In the genomic region with DNA sequence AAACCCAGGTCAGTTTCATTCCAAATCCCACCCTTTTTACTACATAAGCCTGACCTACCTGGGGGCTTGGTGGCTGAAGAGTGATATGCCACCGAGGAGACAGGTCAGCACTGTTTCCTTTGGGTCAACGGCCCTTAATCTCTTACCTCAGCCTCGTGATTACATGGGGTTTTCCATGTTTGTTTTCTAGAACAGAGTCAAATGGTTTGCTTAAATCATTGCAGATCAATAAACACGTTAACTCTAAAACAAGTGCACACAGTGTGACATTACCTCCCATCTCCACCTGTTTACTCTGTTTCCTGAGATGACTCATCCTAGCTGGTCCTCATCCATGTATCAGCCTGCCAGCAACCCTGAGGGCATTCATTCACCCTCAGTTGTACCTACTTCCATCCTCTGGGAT, we compare ENCODE assay signal across 13 cellular contexts. TPM values are rescaled to one million over a fixed set of nuclear protein-coding genes. Genes with fewer than 3 reads are reported as not detected.
DNase-seq lines count a peak whose midpoint lies in the region; ATAC-seq and TF ChIP-seq lines count a peak whose summit lies in the region.
"Had no signal": no experiment of that assay in that cellular context is flagged by ENCODE, and none has a peak within 500 bp of the region (broad histone marks: within the 10 kb centered on the region; RNA-seq: fewer than 3 reads in every experiment).

No MANE protein-coding gene starts in this region.

- TF ChIP-seq POLR2A in IMR-90 (IDR thresholded peaks at IDR 0.05; ENCODE audit: low read depth, low read length) = no peak
- peak; percentile 32 for TF ChIP-seq POLR2A in right lobe of liver (IDR thresholded peaks at IDR 0.05)

- no peak for TF ChIP-seq RAD21 in IMR-90 (IDR thresholded peaks at IDR 0.05; ENCODE audit: low read length)

- dilution Hi-C loops in IMR-90 (cut with HindIII; ENCODE audit: low sequenced_read_pairs, unreplicated experiment) = no loop called here

- no peak overlapping the region for H4K5ac ChIP-seq in IMR-90 (ENCODE audit: low read depth, low read length)

- CTCF ChIA-PET in IMR-90 (lab: Yijun Ruan, JAX) = no interaction called here
- CTCF ChIA-PET in RWPE1 (lab: Yijun Ruan, JAX) = no interaction called here

- H3K18ac ChIP-seq in IMR-90 (ENCODE audit: low read depth, low read length) = no peak overlapping the region

- H3K79me1 ChIP-seq in IMR-90 (ENCODE audit: low read depth in 1 of 2, low read length in 2 of 2) = no peaks in the 10 kb centered on the region

- H3K27ac ChIP-seq in IMR-90 (ENCODE audit: insufficient read depth, low read length) (no peak overlapping the region), RWPE1 (no peak overlapping the region), right lobe of liver (peak overlapping the region; percentile 63 to 89 (median 83))
- H3K27ac ChIP-seq: HL-60 had no signal

- H3K4ac ChIP-seq in IMR-90 (ENCODE audit: low read depth, low read length) = peak overlapping the region; percentile 23; the same call in 1 of the 2 replicates

- peak overlapping the region; percentile 9; the same call in 1 of the 2 replicates for H2AK5ac ChIP-seq in IMR-90 (ENCODE audit: low read depth, low read length)

- H2BK15ac ChIP-seq in IMR-90 (ENCODE audit: low read depth, low read length) = peak overlapping the region; percentile 81; the same call in 1 of the 3 replicates

- no TSS peak for BruUV-seq in IMR-90 (replicated peaks; lab: Mats Ljungman, UMichigan)

- POLR2A ChIA-PET in IMR-90 (lab: Charles Lee; ENCODE audit: unreplicated experiment) = no interaction called here
- POLR2A ChIA-PET in RWPE1 (lab: Yijun Ruan, JAX; ENCODE audit: low non-redundant PET) = no interaction called here

- H3K27me3 ChIP-seq in IMR-90 (ENCODE audit: control insufficient read depth, insufficient read depth, low read length) (no peaks in the 10 kb centered on the region), right lobe of liver (no peaks in the 10 kb centered on the region)
- H3K27me3 ChIP-seq: adrenal gland had no signal

- WGBS in IMR-90 (ENCODE audit: extremely low coverage in 2 of 2, insufficient read length in 1 of 2), 2 experiments = 100% methylated on average over 1 of the region's 4 CpGs; no CpG with 5 or more reads in 1 of the 2 experiments
- WGBS in right lobe of liver (ENCODE audit: insufficient coverage, low coverage, low lambda C conversion rate, missing lambda C conversion rate) = 16% methylated on average over 4 of the region's 4 CpGs

- H3K9me3 ChIP-seq in IMR-90 (ENCODE audit: control insufficient read depth, insufficient read depth, low read length) (no peaks in the 10 kb centered on the region), right lobe of liver (no peaks in the 10 kb centered on the region)
- H3K9me3 ChIP-seq: adrenal gland had no signal

- no peak overlapping the region for H4K91ac ChIP-seq in IMR-90 (ENCODE audit: insufficient read depth, low read depth, low read length)

- H3K14ac ChIP-seq in IMR-90 (replicated peaks; ENCODE audit: low read depth, low read length) = no peak overlapping the region

- H3K56ac ChIP-seq in IMR-90 (ENCODE audit: extremely low read depth, insufficient read depth, low read length) = no peak overlapping the region

- no peak overlapping the region for H2BK5ac ChIP-seq in IMR-90 (ENCODE audit: low read depth, low read length, poor library complexity, severe bottlenecking)

- H2AFZ ChIP-seq in IMR-90 (replicated peaks; ENCODE audit: low read length, poor library complexity) = no peak overlapping the region

- H4K8ac ChIP-seq in IMR-90 (ENCODE audit: low read depth in 2 of 2, low read length in 2 of 2) = no peak overlapping the region

- H3K4me1 ChIP-seq in IMR-90 (ENCODE audit: control insufficient read depth, insufficient read depth, low read length) (peaks cover 4% of the 10 kb centered on the region), right lobe of liver (peaks cover 0 to 31% (median 12%) of the 10 kb centered on the region in 4 donors)

- H3K4me3 ChIP-seq in IMR-90 (ENCODE audit: insufficient read depth, low read depth, low read length) = no peak overlapping the region
- H3K4me3 ChIP-seq in right lobe of liver = no peak overlapping the region
- H3K4me3 ChIP-seq: adrenal gland had no signal

- no peak overlapping the region for H3K4me2 ChIP-seq in IMR-90 (ENCODE audit: low read depth, low read length)

- H4K20me1 ChIP-seq in IMR-90 (ENCODE audit: insufficient read depth, low read length) = no peaks in the 10 kb centered on the region

- peak overlapping the region; percentile 52; the same call in 1 of the 2 replicates for H2BK20ac ChIP-seq in IMR-90 (ENCODE audit: low read depth, low read length)

- no peak overlapping the region for H2BK120ac ChIP-seq in IMR-90 (ENCODE audit: low read depth, low read length)

- DNase-seq in DMS53 (lab: John Stamatoyannopoulos, UW) (peak; percentile 89), IMR-90 (no peak), RWPE1 (ENCODE audit: low spot score) (peak; percentile 26), right lobe of liver (peak; percentile 41 to 82 (median 73)), NCI-H524 (lab: John Stamatoyannopoulos, UW) (no peak), GM13976 (ENCODE audit: low spot score) (no peak)
- DNase-seq: activated CD4-positive, alpha-beta memory T cell treated with anti-CD3 and anti-CD28 coated beads for 36 hours; activated T-cell treated with anti-CD3 and anti-CD28 coated beads, Interleukin-2, amount 50 U/mL, for 72 hours; adrenal gland; immature natural killer cell; NCI-H1930 had no signal

- H3K36me3 ChIP-seq in IMR-90 (ENCODE audit: control insufficient read depth, insufficient read depth, low read length) = no peaks in the 10 kb centered on the region
- no peaks in the 10 kb centered on the region for H3K36me3 ChIP-seq in right lobe of liver
- H3K36me3 ChIP-seq: adrenal gland had no signal

- no peak overlapping the region for H3K9ac ChIP-seq in IMR-90 (ENCODE audit: low read depth, low read length)

- H3K23ac ChIP-seq in IMR-90 (ENCODE audit: low read depth, low read length) = no peak overlapping the region

- no peak for ATAC-seq in IMR-90 (ENCODE audit: low read depth)
- ATAC-seq in right lobe of liver = peak; percentile 88 to 98 (median 95)
- no peak for ATAC-seq in GM21576 (IDR thresholded peaks at IDR 0.05; ENCODE audit: unreplicated experiment)
- ATAC-seq: activated T-cell treated with anti-CD3 and anti-CD28 coated beads, Interleukin-2, amount 50 U/mL, for 72 hours had no signal

- intact Hi-C loops in IMR-90 (cut with micrococcal nuclease) (loop anchor here (5.0 kb wide), 1 partner anchor 39 kb away; a partner anchor contains a TSS), right lobe of liver (cut with DNase I) (no loop called here)

- TF ChIP-seq CTCF in IMR-90 (conservative IDR thresholded peaks at IDR 0.05; ENCODE audit: low read depth, low read length) (no peak), RWPE1 (conservative IDR thresholded peaks at IDR 0.05; ENCODE audit: low read depth) (no peak), right lobe of liver (IDR thresholded peaks at IDR 0.05) (peak in 1 of 4 donors; percentile 8), GM13976 (IDR thresholded peaks at IDR 0.05; ENCODE audit: borderline replicate concordance, control extremely low read depth, extremely low read depth, insufficient read depth, missing control alignments) (no peak)

- in situ Hi-C loops in IMR-90 (cut with MboI; ENCODE audit: low sequenced_read_pairs) (no loop called here), GM13976 (cut with MboI; ENCODE audit: low sequenced_read_pairs, unreplicated experiment) (no loop called here)

- peaks cover 9% of the 10 kb centered on the region; the same call in 1 of the 2 replicates for H3K9me1 ChIP-seq in IMR-90 (ENCODE audit: insufficient read depth, low read length)

- H2AK9ac ChIP-seq in IMR-90 (replicated peaks; ENCODE audit: low read depth, low read length, poor library complexity) = no peak overlapping the region

TF ChIP-seq in IMR-90, 13 proteins besides CTCF, POLR2A, EP300 and RAD21:
- no peak for TF ChIP-seq MXI1 (IDR thresholded peaks at IDR 0.05; ENCODE audit: borderline replicate concordance, low read depth, low read length)

RNA-seq across cellular contexts. Expression of a gene that starts 40.8 kb away (rescaled TPM):
- total RNA-seq in IMR-90 (2012; rRNA removed) (35.0 and 35.8 TPM in 2 replicates), right lobe of liver (10 to 100 TPM; 13.7 to 46.4 (median 19.0) TPM)
- polyA plus RNA-seq in IMR-90 (2012; rRNA removed) = 19.2 and 19.9 TPM in 2 replicates
- 9.9 and 11.5 TPM in 2 replicates for polyA plus RNA-seq in IMR-90 (2012; cell fraction: cytosol; rRNA removed)
- 10.3 and 34.6 TPM in 2 replicates for polyA plus RNA-seq in IMR-90 (2012; cell fraction: nucleus; rRNA removed; ENCODE audit: low replicate concordance)

Comparison
In these comparisons a context has a peak if more than half of its experiments do, and no peak if none do; other contexts are left out.
1. DNase-seq: peak in DMS53 (single experiment), RWPE1 (single experiment) and right lobe of liver (3 of 3); none in IMR-90 (single experiment), NCI-H524 (0 of 2) and GM13976 (single experiment).
2. ATAC-seq: peak in right lobe of liver (4 of 4); none in IMR-90 (single experiment) and GM21576 (single experiment).
3. H3K27ac ChIP-seq: peak in right lobe of liver (3 of 3); none in IMR-90 (single experiment) and RWPE1 (single experiment).